In the genomic region with DNA sequence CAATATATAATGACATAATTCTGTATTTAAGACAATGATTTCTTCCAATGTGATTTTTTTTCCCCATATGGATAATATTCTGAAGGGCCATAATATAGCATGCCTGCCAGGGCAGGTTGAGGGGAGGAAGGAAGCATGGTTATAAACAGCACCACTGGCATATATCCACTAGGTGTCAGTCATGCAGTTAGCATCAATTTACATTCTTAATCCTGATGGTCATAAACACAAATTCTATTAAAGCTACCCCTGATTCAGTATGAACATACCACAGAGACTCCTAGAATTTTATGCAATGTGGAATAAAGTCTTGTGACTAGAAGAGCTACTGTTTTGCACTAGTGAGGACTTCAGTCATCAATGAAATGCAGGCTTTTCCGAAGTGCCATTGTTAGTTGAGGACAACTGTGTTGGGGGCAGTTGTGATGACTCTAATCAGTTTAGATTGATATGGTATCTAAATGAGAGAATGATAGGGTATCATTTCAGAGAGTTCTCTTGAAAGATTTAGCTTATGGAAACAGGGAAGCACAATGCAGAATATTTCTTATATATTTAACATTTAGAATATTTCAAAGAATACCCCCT, we compare ENCODE assay signal across 1 cellular context.
TF ChIP-seq lines count a peak whose summit lies in the region.

No MANE protein-coding gene starts in this region.

TF ChIP-seq in IMR-90, 13 proteins besides CTCF, POLR2A, EP300 and RAD21 (continued from another document):
- TF ChIP-seq, protein P1, sequence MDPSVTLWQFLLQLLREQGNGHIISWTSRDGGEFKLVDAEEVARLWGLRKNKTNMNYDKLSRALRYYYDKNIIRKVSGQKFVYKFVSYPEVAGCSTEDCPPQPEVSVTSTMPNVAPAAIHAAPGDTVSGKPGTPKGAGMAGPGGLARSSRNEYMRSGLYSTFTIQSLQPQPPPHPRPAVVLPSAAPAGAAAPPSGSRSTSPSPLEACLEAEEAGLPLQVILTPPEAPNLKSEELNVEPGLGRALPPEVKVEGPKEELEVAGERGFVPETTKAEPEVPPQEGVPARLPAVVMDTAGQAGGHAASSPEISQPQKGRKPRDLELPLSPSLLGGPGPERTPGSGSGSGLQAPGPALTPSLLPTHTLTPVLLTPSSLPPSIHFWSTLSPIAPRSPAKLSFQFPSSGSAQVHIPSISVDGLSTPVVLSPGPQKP (IDR thresholded peaks at IDR 0.05; ENCODE audit: borderline replicate concordance, low read depth, low read length), result no peak
- no peak for TF ChIP-seq NFE2L2 (IDR thresholded peaks at IDR 0.05; ENCODE audit: low read depth, low read length)
